ENCODE assay signal across 17 cellular contexts in genomic region chr2:121925466-121925865, GRCh38.
DNase-seq lines count a peak whose midpoint lies in the region; FAIRE-seq and TF ChIP-seq lines count a peak whose summit lies in the region.
"Had no signal": no experiment of that assay in that cellular context is flagged by ENCODE, and none has a peak within 500 bp of the region (broad histone marks: within the 10 kb centered on the region; RNA-seq: fewer than 3 reads in every experiment).

No MANE protein-coding gene starts in this region.

- H3K9me3 ChIP-seq in mammary epithelial cell (replicated peaks; ENCODE audit: insufficient read depth, low read length) (no peaks in the 10 kb centered on the region), small intestine (ENCODE audit: control insufficient read depth, low read depth) (no peaks in the 10 kb centered on the region)
- H3K9me3 ChIP-seq: Caco-2 had no signal

- no peaks in the 10 kb centered on the region for H3K4me1 Mint-ChIP-seq in MCF 10A (ENCODE audit: insufficient read depth, unreplicated experiment)
- H3K4me1 Mint-ChIP-seq: CD14-positive monocyte; CD8-positive, alpha-beta memory T cell; H9 had no signal

- no peak overlapping the region for H2AFZ ChIP-seq in mammary epithelial cell (ENCODE audit: low read depth, low read length)

- intact Hi-C loops in mammary epithelial cell (cut with micrococcal nuclease), result no loop called here
- intact Hi-C loops in MCF 10A (cut with micrococcal nuclease), result no loop called here

- H3K79me2 ChIP-seq in mammary epithelial cell (ENCODE audit: insufficient read depth, low read length), result no peaks in the 10 kb centered on the region

- no peaks in the 10 kb centered on the region for H3K9me3 Mint-ChIP-seq in MCF 10A (ENCODE audit: unreplicated experiment)
- H3K9me3 Mint-ChIP-seq: H9, HFFc6 had no signal

- WGBS in mammary epithelial cell (ENCODE audit: low coverage, missing lambda C conversion rate), result 68% methylated on average over 4 of the region's 4 CpGs
- WGBS in small intestine, 3 donors, result 89 to 91% (median 90%) methylated on average over 4 of the region's 4 CpGs

- no peak overlapping the region for H3K4me3 Mint-ChIP-seq in MCF 10A (ENCODE audit: unreplicated experiment)
- H3K4me3 Mint-ChIP-seq: CD14-positive monocyte; CD8-positive, alpha-beta memory T cell; H9; HFFc6 had no signal

- peak; percentile 5 for FAIRE-seq in urothelium cell line (lab: Jason Lieb, UNC)
- FAIRE-seq in small intestine (lab: Jason Lieb, UNC), result no peak

- H3K36me3 ChIP-seq in mammary epithelial cell (ENCODE audit: insufficient read depth, low read length) (no peaks in the 10 kb centered on the region), small intestine (ENCODE audit: control insufficient read depth in 2 of 2, insufficient read depth in 2 of 2, low read length in 2 of 2) (no peaks in the 10 kb centered on the region)

- CTCF ChIA-PET in mammary epithelial cell (lab: Charles Lee; ENCODE audit: low non-redundant PET), result no interaction called here
- CTCF ChIA-PET in MCF 10A (lab: Yijun Ruan, JAX), result no interaction called here

- H3K27ac ChIP-seq in mammary epithelial cell (ENCODE audit: insufficient read depth, low read depth, low read length), result no peak overlapping the region
- H3K27ac ChIP-seq in small intestine (ENCODE audit: low read depth in 1 of 2, low read length in 1 of 2), result no peak overlapping the region
- H3K27ac ChIP-seq: 22Rv1 had no signal

- H3K27me3 ChIP-seq in mammary epithelial cell (ENCODE audit: insufficient read depth, low read length) (peaks cover 4% of the 10 kb centered on the region), small intestine (ENCODE audit: control insufficient read depth in 2 of 2, insufficient read depth in 2 of 2, low read length in 2 of 2) (no peaks in the 10 kb centered on the region)

- POLR2A ChIA-PET in MCF 10A (lab: Yijun Ruan, JAX), result no interaction called here

- H3K4me1 ChIP-seq in mammary epithelial cell (ENCODE audit: insufficient read depth, low read length) (no peaks in the 10 kb centered on the region), small intestine (ENCODE audit: control insufficient read depth in 2 of 2, insufficient read depth in 1 of 2, low read depth in 1 of 2, low read length in 1 of 2) (no peaks in the 10 kb centered on the region)
- H3K4me1 ChIP-seq: Caco-2 had no signal

- BruUV-seq in mammary epithelial cell (replicated peaks; lab: Mats Ljungman, UMichigan) (no TSS peak), MCF 10A (replicated peaks; lab: Mats Ljungman, UMichigan) (no TSS peak)

- H3K4me3 ChIP-seq in mammary epithelial cell (replicated peaks in 1 of 3; ENCODE audit: insufficient read depth in 1 of 3, low read depth in 2 of 3, low read length in 3 of 3) (no peak overlapping the region), epithelial cell of esophagus (ENCODE audit: low read length) (no peak overlapping the region), small intestine (ENCODE audit: low read depth in 1 of 2, low read length in 2 of 2) (no peak overlapping the region)

- dilution Hi-C loops in mammary epithelial cell (cut with HindIII; ENCODE audit: low sequenced_read_pairs), result no loop called here

- H3K27ac Mint-ChIP-seq in MCF 10A (ENCODE audit: low read depth, unreplicated experiment), result no peak overlapping the region
- H3K27ac Mint-ChIP-seq: CD14-positive monocyte; CD8-positive, alpha-beta memory T cell; H9; HFFc6 had no signal

- DNase-seq in mammary epithelial cell (peak; percentile 5), MCF 10A (ENCODE audit: unreplicated experiment) (no peak), RKO (ENCODE audit: low spot score) (peak; percentile 58), epithelial cell of esophagus (ENCODE audit: low read depth) (peak; percentile 33), urothelium cell line (ENCODE audit: low spot score) (no peak), small intestine (no peak), NCI-H1105 (lab: John Stamatoyannopoulos, UW) (no peak), GM19240 (ENCODE audit: insufficient read length, low spot score) (no peak)
- DNase-seq: Caco-2; CD8-positive, alpha-beta memory T cell; DND-41; GF-D8; GOT3; H9; HFFc6 had no signal

- no peak overlapping the region for H3K9ac ChIP-seq in mammary epithelial cell (ENCODE audit: insufficient read depth, low read length)

- H3K4me2 ChIP-seq in mammary epithelial cell (ENCODE audit: insufficient read depth, low read depth, low read length), result no peak overlapping the region

- no peaks in the 10 kb centered on the region for H4K20me1 ChIP-seq in mammary epithelial cell (ENCODE audit: insufficient read depth, low read length)

- in situ Hi-C loops in mammary epithelial cell (cut with MboI; ENCODE audit: low sequenced_read_pairs in 2 of 2), result no loop called here

- H3K27me3 Mint-ChIP-seq in MCF 10A (ENCODE audit: insufficient read depth, unreplicated experiment), result no peaks in the 10 kb centered on the region

- no peaks in the 10 kb centered on the region for H3K36me3 Mint-ChIP-seq in MCF 10A (ENCODE audit: insufficient read depth, unreplicated experiment)
- H3K36me3 Mint-ChIP-seq: CD14-positive monocyte; CD8-positive, alpha-beta memory T cell had no signal

- TF ChIP-seq CTCF in mammary epithelial cell (conservative IDR thresholded peaks at IDR 0.05 in 1 of 2, IDR thresholded peaks at IDR 0.05 in 1 of 2; ENCODE audit: extremely low read depth in 1 of 2, insufficient read depth in 1 of 2, low read depth in 1 of 2, low read length in 2 of 2) (no peak), MCF 10A (IDR thresholded peaks at IDR 0.05; ENCODE audit: unreplicated experiment) (no peak), epithelial cell of esophagus (IDR thresholded peaks at IDR 0.05; ENCODE audit: insufficient read depth, low read depth, low read length, missing control alignments) (no peak)

Comparison
In these comparisons a context has a peak if more than half of its experiments do, and no peak if none do; other contexts are left out.
1. DNase-seq: peak in mammary epithelial cell (single experiment), RKO (single experiment) and epithelial cell of esophagus (single experiment); none in MCF 10A (single experiment), urothelium cell line (single experiment), small intestine (single experiment), NCI-H1105 (single experiment) and GM19240 (single experiment).